17 cellular contexts compared by ENCODE assay signal in the genomic region with DNA sequence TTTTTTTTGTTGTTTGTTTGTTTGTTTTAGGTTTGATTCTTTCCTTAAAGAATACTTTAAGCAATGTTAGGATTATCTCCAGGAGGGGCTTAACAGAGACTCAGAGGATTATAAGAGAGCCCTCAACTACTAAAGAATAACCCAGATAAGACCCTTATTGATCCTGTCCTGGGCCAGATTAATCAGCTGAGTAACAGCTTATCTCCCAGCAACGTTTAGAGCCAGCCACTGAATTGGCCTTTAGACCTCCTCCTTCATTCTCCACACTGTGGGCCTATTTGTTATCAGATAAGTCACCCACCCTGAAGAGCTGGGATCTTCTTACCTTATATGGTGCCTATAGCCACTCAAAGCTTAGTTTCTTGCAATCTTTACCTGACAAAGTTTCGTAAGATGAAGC.
A peak's percentile ranks its signal among the peaks of the same experiment; 100 is the strongest.
DNase-seq lines count a peak whose midpoint lies in the region; ATAC-seq and TF ChIP-seq lines count a peak whose summit lies in the region.
"Had no signal": no experiment of that assay in that cellular context is flagged by ENCODE, and none has a peak within 500 bp of the region (broad histone marks: within the 10 kb centered on the region; RNA-seq: fewer than 3 reads in every experiment).

No MANE protein-coding gene starts in this region.

- H3K4me2 ChIP-seq in neural progenitor cell, result no peak overlapping the region

- TF ChIP-seq CTCF in Caco-2 (IDR thresholded peaks at IDR 0.05; ENCODE audit: insufficient read depth in 1 of 2, low read depth in 1 of 2, low read length in 1 of 2, severe bottlenecking in 1 of 2, unreplicated experiment in 1 of 2), result no peak
- no peak for TF ChIP-seq CTCF in neural progenitor cell (IDR thresholded peaks at IDR 0.05)
- TF ChIP-seq CTCF in GM13976 (IDR thresholded peaks at IDR 0.05; ENCODE audit: borderline replicate concordance, control extremely low read depth, extremely low read depth, insufficient read depth, missing control alignments), result no peak

- H3K9me3 Mint-ChIP-seq in Caco-2 (ENCODE audit: unreplicated experiment) (no peaks in the 10 kb centered on the region), neural progenitor cell (no peaks in the 10 kb centered on the region)
- H3K9me3 Mint-ChIP-seq: CD14-positive monocyte; CD8-positive, alpha-beta memory T cell had no signal

- POLR2A ChIA-PET in Caco-2 (lab: Charles Lee), result no interaction called here

- intact Hi-C loops in Caco-2 (cut with micrococcal nuclease; ENCODE audit: unreplicated experiment), result no loop called here

- H3K4me1 ChIP-seq in Caco-2 (peaks cover 14% of the 10 kb centered on the region), neural progenitor cell (peaks cover 10% of the 10 kb centered on the region)

- H3K27ac ChIP-seq in neural progenitor cell, result no peak overlapping the region
- H3K27ac ChIP-seq: 22Rv1, GM23248, HL-60 had no signal

- DNase-seq in Caco-2, result peak; percentile 36 to 51
- DNase-seq in NCI-H82 (lab: John Stamatoyannopoulos, UW), result peak; percentile 97
- peak; percentile 22 for DNase-seq in iPS-NIHi7 (ENCODE audit: extremely low spot score)
- DNase-seq in neural progenitor cell (ENCODE audit: low spot score), result peak; percentile 42
- DNase-seq in GM13976 (ENCODE audit: low spot score), result no peak
- no peak for DNase-seq in NCI-H2227 treated with DMSO at 0.1 percent for 48 hours (lab: John Stamatoyannopoulos, UW)
- no peak for DNase-seq in cerebellum (ENCODE audit: low spot score)
- DNase-seq: CD8-positive, alpha-beta memory T cell; DMS79; GM23248 had no signal

- no peaks in the 10 kb centered on the region for H3K79me2 ChIP-seq in neural progenitor cell (ENCODE audit: low read depth)

- H3K27me3 ChIP-seq in Caco-2 (replicated peaks; ENCODE audit: control insufficient read depth, insufficient read depth, low read length) (no peaks in the 10 kb centered on the region), neural progenitor cell (no peaks in the 10 kb centered on the region)

- H3K36me3 ChIP-seq in Caco-2 (ENCODE audit: control insufficient read depth, insufficient read depth, low read length) (no peaks in the 10 kb centered on the region), neural progenitor cell (no peaks in the 10 kb centered on the region)

- in situ Hi-C loops in GM13976 (cut with MboI; ENCODE audit: low sequenced_read_pairs, unreplicated experiment), result no loop called here

- CTCF ChIA-PET in Caco-2 (lab: Charles Lee), result no interaction called here

- peaks cover 12% of the 10 kb centered on the region for H3F3A ChIP-seq in neural progenitor cell (ENCODE audit: low read depth)

- H3K9me3 ChIP-seq in Caco-2 (no peaks in the 10 kb centered on the region), neural progenitor cell (ENCODE audit: low read depth) (no peaks in the 10 kb centered on the region)

- H2AFZ ChIP-seq in neural progenitor cell (replicated peaks), result no peak overlapping the region
- H2AFZ ChIP-seq: GM23248 had no signal

- H3K4me1 Mint-ChIP-seq in Caco-2 (ENCODE audit: low read depth, unreplicated experiment) (peaks cover 9% of the 10 kb centered on the region), neural progenitor cell (peaks cover 20% of the 10 kb centered on the region)
- H3K4me1 Mint-ChIP-seq: IgD-negative memory B cell had no signal

- BruUV-seq in Caco-2 (replicated peaks; lab: Mats Ljungman, UMichigan), result no TSS peak

- no peaks in the 10 kb centered on the region for H4K20me1 ChIP-seq in neural progenitor cell (ENCODE audit: low read depth)

- H3K36me3 Mint-ChIP-seq in Caco-2 (ENCODE audit: insufficient read depth, unreplicated experiment), result peaks cover 4% of the 10 kb centered on the region
- H3K36me3 Mint-ChIP-seq in neural progenitor cell, result peaks cover 25% of the 10 kb centered on the region
- H3K36me3 Mint-ChIP-seq: CD14-positive monocyte, IgD-negative memory B cell had no signal

- H3K27ac Mint-ChIP-seq in Caco-2 (ENCODE audit: unreplicated experiment) (no peak overlapping the region), neural progenitor cell (no peak overlapping the region)
- H3K27ac Mint-ChIP-seq: CD8-positive, alpha-beta memory T cell; IgD-negative memory B cell had no signal

- H3K4me3 ChIP-seq in Caco-2 (ENCODE audit: low read depth, low read length) (no peak overlapping the region), neural progenitor cell (no peak overlapping the region)
- H3K4me3 ChIP-seq: GM12878, GM23248 had no signal

- H3K27me3 Mint-ChIP-seq in Caco-2 (ENCODE audit: insufficient read depth, unreplicated experiment) (no peaks in the 10 kb centered on the region), neural progenitor cell (ENCODE audit: insufficient read depth, low read depth) (peaks cover 5% of the 10 kb centered on the region)

- no peak overlapping the region for H3K9ac ChIP-seq in neural progenitor cell
- H3K9ac ChIP-seq: GM23248 had no signal

- ATAC-seq in HG02938 (IDR thresholded peaks at IDR 0.05; ENCODE audit: unreplicated experiment), result no peak
- ATAC-seq: GM12878, HCT116 had no signal

- H3K4me3 Mint-ChIP-seq in Caco-2 (ENCODE audit: unreplicated experiment) (no peak overlapping the region), neural progenitor cell (no peak overlapping the region)
- H3K4me3 Mint-ChIP-seq: CD14-positive monocyte; CD8-positive, alpha-beta memory T cell; IgD-negative memory B cell had no signal

Comparison
In these comparisons a context has a peak if more than half of its experiments do, and no peak if none do; other contexts are left out.
1. DNase-seq: peak in Caco-2 (2 of 2), NCI-H82 (single experiment), iPS-NIHi7 (single experiment) and neural progenitor cell (single experiment); none in GM13976 (single experiment), NCI-H2227 treated with DMSO at 0.1 percent for 48 hours (single experiment) and cerebellum (single experiment).